ENCODE assay signal across 11 cellular contexts in the genomic region with DNA sequence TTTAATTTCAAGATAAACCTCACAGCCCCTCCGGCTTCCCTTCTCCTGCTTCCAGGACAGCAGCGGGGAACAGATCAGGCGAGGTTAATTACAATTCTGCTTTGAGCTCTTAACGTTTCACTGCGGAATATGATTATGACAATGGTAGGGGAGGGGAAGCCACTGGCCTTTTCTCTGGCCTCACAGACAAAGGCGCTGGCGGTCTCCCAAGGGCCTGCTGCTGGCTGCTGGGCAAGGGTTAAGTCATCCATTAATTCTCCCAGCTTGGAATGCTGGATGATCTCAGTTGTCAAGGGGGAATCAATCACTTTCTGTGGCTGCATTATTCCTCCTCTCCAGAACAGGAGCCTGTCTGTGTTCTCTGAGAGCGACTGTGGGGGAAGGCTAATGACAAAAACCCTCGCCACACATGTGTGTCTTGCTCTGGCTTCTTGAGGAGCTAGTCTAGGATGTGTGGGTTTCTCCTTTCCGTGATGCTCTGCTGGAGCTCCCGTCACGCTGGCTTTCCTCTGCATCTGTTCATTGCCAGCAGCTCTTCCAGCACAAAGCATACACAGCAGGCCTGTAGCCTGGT.
DNase-seq lines count a peak whose midpoint lies in the region; ATAC-seq and TF ChIP-seq lines count a peak whose summit lies in the region.
"Had no signal": no experiment of that assay in that cellular context is flagged by ENCODE, and none has a peak within 500 bp of the region (broad histone marks: within the 10 kb centered on the region; RNA-seq: fewer than 3 reads in every experiment).

No MANE protein-coding gene starts in this region.

- H3K27me3 Mint-ChIP-seq in endothelial cell (ENCODE audit: unreplicated experiment) (peaks cover 9% of the 10 kb centered on the region), MCF 10A (ENCODE audit: insufficient read depth, unreplicated experiment) (no peaks in the 10 kb centered on the region)
- peaks cover 4% of the 10 kb centered on the region for H3K27me3 Mint-ChIP-seq in activated T-helper 1 cell treated with anti-CD3 and anti-CD28 coated beads, Interleukin-12 subunit alpha, Interleukin-12 subunit beta, Interleukin-2, Interleukin-4 antibody, amounts not matched to agents 30 ng/mL and 10 ng/mL and 1 ng/mL, durations not matched to agents 14 hours and 24 hours and 36 hours (ENCODE audit: insufficient read depth)

- TF ChIP-seq EP300 in gastroesophageal sphincter (IDR thresholded peaks at IDR 0.05), result no peak

- H3K4me1 ChIP-seq in osteoblast (ENCODE audit: insufficient read depth, low read length), result peaks cover 39% of the 10 kb centered on the region
- peaks cover 0 to 17% (median 0%) of the 10 kb centered on the region in 3 donors for H3K4me1 ChIP-seq in gastroesophageal sphincter

- DNase-seq in COR-L47 (lab: John Stamatoyannopoulos, UW) (peak; percentile 75), NCI-H2227 treated with DMSO at 0.1 percent for 48 hours (lab: John Stamatoyannopoulos, UW) (peak; percentile 67), endothelial cell (ENCODE audit: low spot score) (no peak), osteoblast (ENCODE audit: insufficient read length, low spot score, missing footprints) (peak; percentile 87), MCF 10A (ENCODE audit: unreplicated experiment) (no peak)
- no peak for DNase-seq in effector CD4-positive, alpha-beta T cell
- DNase-seq in activated T-helper 1 cell treated with anti-CD3 and anti-CD28 coated beads, Interleukin-12 subunit alpha, Interleukin-12 subunit beta, Interleukin-2, Interleukin-4 antibody, amounts not matched to agents 30 ng/mL and 10 ng/mL and 1 ng/mL, durations not matched to agents 14 hours and 24 hours and 36 hours (ENCODE audit: low spot score), result no peak
- DNase-seq: activated CD4-positive, CD25-positive, alpha-beta regulatory T cell treated with anti-CD3 and anti-CD28 coated beads, Interleukin-2, amount 50 U/mL, for 72 hours; DMS153 had no signal

- no peaks in the 10 kb centered on the region for H4K20me1 ChIP-seq in osteoblast (ENCODE audit: insufficient read depth, low read length)

- CTCF ChIA-PET in MCF 10A (lab: Yijun Ruan, JAX), result interaction anchor here (1.0 to 1.4 kb wide), 3 partner anchors 12 to 33 kb away, joined by 3 to 4 read pairs (median 4); no protein-coding TSS in a partner anchor

- TF ChIP-seq POLR2A in gastroesophageal sphincter (IDR thresholded peaks at IDR 0.05), result no peak

- H3K27ac Mint-ChIP-seq in endothelial cell (ENCODE audit: unreplicated experiment) (peak overlapping the region; percentile 61), MCF 10A (ENCODE audit: low read depth, unreplicated experiment) (no peak overlapping the region)
- H3K27ac Mint-ChIP-seq in activated T-helper 1 cell treated with anti-CD3 and anti-CD28 coated beads, Interleukin-12 subunit alpha, Interleukin-12 subunit beta, Interleukin-2, Interleukin-4 antibody, amounts not matched to agents 30 ng/mL and 10 ng/mL and 1 ng/mL, durations not matched to agents 14 hours and 24 hours and 36 hours, result no peak overlapping the region

- H3K79me2 ChIP-seq in osteoblast (ENCODE audit: insufficient read depth, low read length), result no peaks in the 10 kb centered on the region

- H3K36me3 Mint-ChIP-seq in endothelial cell (ENCODE audit: low read depth, unreplicated experiment) (peaks cover 32% of the 10 kb centered on the region), MCF 10A (ENCODE audit: insufficient read depth, unreplicated experiment) (peaks cover 38% of the 10 kb centered on the region)
- no peaks in the 10 kb centered on the region for H3K36me3 Mint-ChIP-seq in activated T-helper 1 cell treated with anti-CD3 and anti-CD28 coated beads, Interleukin-12 subunit alpha, Interleukin-12 subunit beta, Interleukin-2, Interleukin-4 antibody, amounts not matched to agents 30 ng/mL and 10 ng/mL and 1 ng/mL, durations not matched to agents 14 hours and 24 hours and 36 hours (ENCODE audit: low read depth)

- intact Hi-C loops in MCF 10A (cut with micrococcal nuclease), result no loop called here
- intact Hi-C loops in activated T-helper 1 cell treated with anti-CD3 and anti-CD28 coated beads, Interleukin-12 subunit alpha, Interleukin-12 subunit beta, Interleukin-2, Interleukin-4 antibody, amounts not matched to agents 30 ng/mL and 10 ng/mL and 1 ng/mL, durations not matched to agents 14 hours and 24 hours and 36 hours (cut with micrococcal nuclease), result no loop called here

- H3K4me3 Mint-ChIP-seq in endothelial cell (ENCODE audit: unreplicated experiment) (peak overlapping the region; percentile 43), MCF 10A (ENCODE audit: unreplicated experiment) (no peak overlapping the region)
- no peak overlapping the region for H3K4me3 Mint-ChIP-seq in activated T-helper 1 cell treated with anti-CD3 and anti-CD28 coated beads, Interleukin-12 subunit alpha, Interleukin-12 subunit beta, Interleukin-2, Interleukin-4 antibody, amounts not matched to agents 30 ng/mL and 10 ng/mL and 1 ng/mL, durations not matched to agents 14 hours and 24 hours and 36 hours

- peak overlapping the region; percentile 56 for H3K27ac ChIP-seq in osteoblast (ENCODE audit: low read depth, low read length)
- H3K27ac ChIP-seq in gastroesophageal sphincter, result peak overlapping the region in 1 of 4 donors; percentile 5

- no peak for TF ChIP-seq CTCF in endothelial cell (IDR thresholded peaks at IDR 0.05; ENCODE audit: unreplicated experiment)
- TF ChIP-seq CTCF in osteoblast (IDR thresholded peaks at IDR 0.05; ENCODE audit: extremely low read depth, low read depth, low read length), result no peak
- TF ChIP-seq CTCF in MCF 10A (IDR thresholded peaks at IDR 0.05; ENCODE audit: unreplicated experiment), result no peak
- no peak for TF ChIP-seq CTCF in gastroesophageal sphincter (IDR thresholded peaks at IDR 0.05)

- peak overlapping the region; percentile 14 for H2AFZ ChIP-seq in osteoblast (ENCODE audit: low read length)

- no peaks in the 10 kb centered on the region for H3K27me3 ChIP-seq in osteoblast (ENCODE audit: insufficient read depth, low read length)
- H3K27me3 ChIP-seq in gastroesophageal sphincter, result no peaks in the 10 kb centered on the region
- H3K27me3 ChIP-seq: ovary had no signal

- no peak for ATAC-seq in gastroesophageal sphincter

- no peaks in the 10 kb centered on the region for H3K36me3 ChIP-seq in osteoblast (ENCODE audit: insufficient read depth, low read length)
- H3K36me3 ChIP-seq in gastroesophageal sphincter, result peaks cover 0 to 39% of the 10 kb centered on the region in 2 donors
- H3K36me3 ChIP-seq: ovary had no signal

- H3K9me3 ChIP-seq in osteoblast (ENCODE audit: low read depth, low read length), result no peaks in the 10 kb centered on the region
- H3K9me3 ChIP-seq in gastroesophageal sphincter, result no peaks in the 10 kb centered on the region
- H3K9me3 ChIP-seq: ovary had no signal

- H3K4me3 ChIP-seq in osteoblast (ENCODE audit: insufficient read depth, low read length), result no peak overlapping the region
- H3K4me3 ChIP-seq in gastroesophageal sphincter, result no peak overlapping the region
- H3K4me3 ChIP-seq: ovary had no signal

- H3K4me2 ChIP-seq in osteoblast (ENCODE audit: insufficient read depth, low read length), result peak overlapping the region; percentile 54

- WGBS in gastroesophageal sphincter (ENCODE audit: low coverage in 1 of 2), 2 donors, result 38 to 40% methylated on average over 5 to 10 of the region's 12 CpGs

- POLR2A ChIA-PET in MCF 10A (lab: Yijun Ruan, JAX), result interaction anchor here (0.7 kb wide), 1 partner anchor 531 kb away, joined by 4 read pairs; no protein-coding TSS in a partner anchor

- no TSS peak for BruUV-seq in MCF 10A (replicated peaks; lab: Mats Ljungman, UMichigan)

- H3K9me3 Mint-ChIP-seq in endothelial cell (ENCODE audit: unreplicated experiment), result no peaks in the 10 kb centered on the region
- H3K9me3 Mint-ChIP-seq in MCF 10A (ENCODE audit: unreplicated experiment), result no peaks in the 10 kb centered on the region
- H3K9me3 Mint-ChIP-seq in activated T-helper 1 cell treated with anti-CD3 and anti-CD28 coated beads, Interleukin-12 subunit alpha, Interleukin-12 subunit beta, Interleukin-2, Interleukin-4 antibody, amounts not matched to agents 30 ng/mL and 10 ng/mL and 1 ng/mL, durations not matched to agents 14 hours and 24 hours and 36 hours, result no peaks in the 10 kb centered on the region

- H3K4me1 Mint-ChIP-seq in endothelial cell (ENCODE audit: unreplicated experiment) (peaks cover 14% of the 10 kb centered on the region), MCF 10A (ENCODE audit: insufficient read depth, unreplicated experiment) (peaks cover 18% of the 10 kb centered on the region)
- H3K4me1 Mint-ChIP-seq in activated T-helper 1 cell treated with anti-CD3 and anti-CD28 coated beads, Interleukin-12 subunit alpha, Interleukin-12 subunit beta, Interleukin-2, Interleukin-4 antibody, amounts not matched to agents 30 ng/mL and 10 ng/mL and 1 ng/mL, durations not matched to agents 14 hours and 24 hours and 36 hours (ENCODE audit: low read depth), result peaks cover 21% of the 10 kb centered on the region

Comparison
In these comparisons a context has a peak if more than half of its experiments do, and no peak if none do; other contexts are left out.
1. DNase-seq: peak in COR-L47 (single experiment), NCI-H2227 treated with DMSO at 0.1 percent for 48 hours (single experiment) and osteoblast (single experiment); none in endothelial cell (single experiment), effector CD4-positive, alpha-beta T cell (single experiment), MCF 10A (single experiment) and activated T-helper 1 cell treated with anti-CD3 and anti-CD28 coated beads, Interleukin-12 subunit alpha, Interleukin-12 subunit beta, Interleukin-2, Interleukin-4 antibody, amounts not matched to agents 30 ng/mL and 10 ng/mL and 1 ng/mL, durations not matched to agents 14 hours and 24 hours and 36 hours (single experiment).